Comparison of ENCODE assay signal across 8 cellular contexts in the genomic region with DNA sequence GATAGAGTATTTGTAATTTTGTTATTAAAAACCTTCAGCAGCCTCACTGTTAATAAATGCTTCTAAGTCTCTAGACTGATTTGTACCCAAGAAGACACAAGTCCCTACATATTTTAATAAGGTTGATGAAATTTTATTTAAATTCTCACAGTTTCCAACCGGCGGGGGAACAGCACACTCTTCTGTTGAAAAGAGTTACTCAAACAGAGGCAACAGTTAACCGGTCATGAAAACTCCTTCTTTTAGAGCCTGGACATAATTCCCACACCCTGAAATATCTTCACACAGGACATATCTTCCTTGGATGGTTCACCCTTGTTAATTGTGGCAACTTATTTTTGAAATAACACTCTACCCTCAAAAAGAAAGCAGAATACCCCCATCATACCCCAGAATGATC.
DNase-seq lines count a peak whose midpoint lies in the region; ATAC-seq, FAIRE-seq and TF ChIP-seq lines count a peak whose summit lies in the region.

No MANE protein-coding gene starts in this region.

- no peak for FAIRE-seq in HTR-8/SVneo (lab: Jason Lieb, UNC)

- H3K9me3 Mint-ChIP-seq in WTC11: no peaks in the 10 kb centered on the region
- no peaks in the 10 kb centered on the region for H3K9me3 Mint-ChIP-seq in natural killer cell treated with Interleukin-12 subunit alpha and Interleukin-12 subunit beta and Interleukin-15 and Interleukin-18, amount 100 ng/mL, for 72 hours

- in situ Hi-C loops in GM13977 (cut with MboI; ENCODE audit: low pct_unique_long_range_greater_than_20kb, low sequenced_read_pairs, unreplicated experiment): no loop called here
- in situ Hi-C loops in G401 (cut with HindIII; ENCODE audit: low sequenced_read_pairs): no loop called here

- H3K36me3 ChIP-seq in BE2C: no peaks in the 10 kb centered on the region

- H3K9me3 ChIP-seq in BE2C: no peaks in the 10 kb centered on the region

- peak overlapping the region; percentile 99 for H3K27ac Mint-ChIP-seq in WTC11
- H3K27ac Mint-ChIP-seq in natural killer cell treated with Interleukin-12 subunit alpha and Interleukin-12 subunit beta and Interleukin-15 and Interleukin-18, amount 100 ng/mL, for 72 hours: peak overlapping the region; percentile 62 to 93

- H3K4me1 ChIP-seq in BE2C: no peaks in the 10 kb centered on the region

- TF ChIP-seq CTCF in GM13977 (IDR thresholded peaks at IDR 0.05; ENCODE audit: extremely low read depth, insufficient read depth, missing control alignments): peak; percentile 9
- no peak for TF ChIP-seq CTCF in WTC11 (IDR thresholded peaks at IDR 0.05)
- peak; percentile 65 for TF ChIP-seq CTCF in fibroblast of the aortic adventitia (IDR thresholded peaks at IDR 0.05; ENCODE audit: insufficient read depth, low read length)
- TF ChIP-seq CTCF in BE2C (IDR thresholded peaks at IDR 0.05; ENCODE audit: low read depth, low read length): no peak

- ATAC-seq in WTC11: no peak
- ATAC-seq in natural killer cell treated with Interleukin-12 subunit alpha and Interleukin-12 subunit beta and Interleukin-15 and Interleukin-18, amount 100 ng/mL, for 72 hours: no peak

- POLR2A ChIA-PET in WTC11 (lab: Charles Lee): no interaction called here

- H3K27me3 Mint-ChIP-seq in WTC11 (ENCODE audit: low read depth): 0 out of 2 replicates have a peak, but pooled peaks cover 3% of the 10 kb centered on the region
- no peaks in the 10 kb centered on the region for H3K27me3 Mint-ChIP-seq in natural killer cell treated with Interleukin-12 subunit alpha and Interleukin-12 subunit beta and Interleukin-15 and Interleukin-18, amount 100 ng/mL, for 72 hours

- peak overlapping the region; percentile 87 for H3K4me3 Mint-ChIP-seq in WTC11
- peak overlapping the region; percentile 86 for H3K4me3 Mint-ChIP-seq in natural killer cell treated with Interleukin-12 subunit alpha and Interleukin-12 subunit beta and Interleukin-15 and Interleukin-18, amount 100 ng/mL, for 72 hours

- no peaks in the 10 kb centered on the region for H3K36me3 Mint-ChIP-seq in WTC11
- no peaks in the 10 kb centered on the region for H3K36me3 Mint-ChIP-seq in natural killer cell treated with Interleukin-12 subunit alpha and Interleukin-12 subunit beta and Interleukin-15 and Interleukin-18, amount 100 ng/mL, for 72 hours

- H3K27me3 ChIP-seq in BE2C: no peaks in the 10 kb centered on the region

- peak overlapping the region; percentile 58 for H3K4me3 ChIP-seq in fibroblast of the aortic adventitia (ENCODE audit: low read depth, low read length)
- no peak overlapping the region for H3K4me3 ChIP-seq in BE2C (ENCODE audit: low read depth, low read length)

- CTCF ChIA-PET in WTC11 (lab: Charles Lee): interaction anchor here (1.1 kb wide), 1 partner anchor 85 kb away, joined by 3 read pairs; no protein-coding TSS in a partner anchor

- H3K4me1 Mint-ChIP-seq in WTC11: peaks cover 89% of the 10 kb centered on the region
- peaks cover 49 to 71% of the 10 kb centered on the region in 2 donors for H3K4me1 Mint-ChIP-seq in natural killer cell treated with Interleukin-12 subunit alpha and Interleukin-12 subunit beta and Interleukin-15 and Interleukin-18, amount 100 ng/mL, for 72 hours (ENCODE audit: low read depth in 2 of 2)

- DNase-seq in GM13977 (ENCODE audit: low spot score) (no peak), WTC11 (ENCODE audit: low spot score) (no peak), fibroblast of the aortic adventitia (ENCODE audit: low read depth) (peak; percentile 84), G401 (ENCODE audit: low spot score) (no peak), BE2C (no peak), HTR-8/SVneo (ENCODE audit: insufficient read length, low spot score) (no peak), NCI-H1694 (lab: John Stamatoyannopoulos, UW) (no peak)
- no peak for DNase-seq in natural killer cell treated with Interleukin-12 subunit alpha and Interleukin-12 subunit beta and Interleukin-15 and Interleukin-18, amount 100 ng/mL, for 72 hours (ENCODE audit: low spot score)

TF ChIP-seq in WTC11, 78 proteins besides CTCF, POLR2A, EP300 and RAD21:
- TF ChIP-seq JUN (CRISPR knock-in tag; IDR thresholded peaks at IDR 0.05) (no peak), KAT7 (CRISPR knock-in tag; IDR thresholded peaks at IDR 0.05; ENCODE audit: borderline replicate concordance) (no peak), ZNF232 (CRISPR knock-in tag; IDR thresholded peaks at IDR 0.05) (no peak), AR (CRISPR knock-in tag; IDR thresholded peaks at IDR 0.05) (no peak), PREB (CRISPR knock-in tag; IDR thresholded peaks at IDR 0.05; ENCODE audit: borderline replicate concordance) (no peak), NFATC4 (CRISPR knock-in tag; IDR thresholded peaks at IDR 0.05) (no peak)
- TF ChIP-seq, protein P1, sequence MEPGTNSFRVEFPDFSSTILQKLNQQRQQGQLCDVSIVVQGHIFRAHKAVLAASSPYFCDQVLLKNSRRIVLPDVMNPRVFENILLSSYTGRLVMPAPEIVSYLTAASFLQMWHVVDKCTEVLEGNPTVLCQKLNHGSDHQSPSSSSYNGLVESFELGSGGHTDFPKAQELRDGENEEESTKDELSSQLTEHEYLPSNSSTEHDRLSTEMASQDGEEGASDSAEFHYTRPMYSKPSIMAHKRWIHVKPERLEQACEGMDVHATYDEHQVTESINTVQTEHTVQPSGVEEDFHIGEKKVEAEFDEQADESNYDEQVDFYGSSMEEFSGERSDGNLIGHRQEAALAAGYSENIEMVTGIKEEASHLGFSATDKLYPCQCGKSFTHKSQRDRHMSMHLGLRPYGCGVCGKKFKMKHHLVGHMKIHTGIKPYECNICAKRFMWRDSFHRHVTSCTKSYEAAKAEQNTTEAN (CRISPR knock-in tag; IDR thresholded peaks at IDR 0.05): no peak

Comparison
In these comparisons a context has a peak if more than half of its experiments do, and no peak if none do; other contexts are left out.
1. CTCF ChIP-seq: peak in GM13977 (single experiment) and fibroblast of the aortic adventitia (single experiment); none in WTC11 (single experiment) and BE2C (single experiment).